Comparison of ENCODE assay signal across 8 cellular contexts in genomic region chr20:62141043-62141396, GRCh38. TPM values are rescaled to one million over a fixed set of nuclear protein-coding genes. Genes with fewer than 3 reads are reported as not detected.
A peak's percentile ranks its signal among the peaks of the same experiment; 100 is the strongest.
DNase-seq lines count a peak whose midpoint lies in the region; ATAC-seq and TF ChIP-seq lines count a peak whose summit lies in the region.

No MANE protein-coding gene starts in this region.

- intact Hi-C loops in lower lobe of right lung (cut with DNase I) = no loop called here
- intact Hi-C loops in tibial artery (cut with DNase I; ENCODE audit: low total_unique reads) = loop anchor here (5.0 kb wide), 1 partner anchor 74 kb away; the partner anchor contains the start of gene TAF4

- peak overlapping the region; percentile 89 for H3K27ac Mint-ChIP-seq in activated naive CD4-positive, alpha-beta T cell treated with anti-CD3 and anti-CD28 coated beads, Interleukin-2, amount 10 ng/mL, durations not matched to agents 7 days and 5 days
- H3K27ac Mint-ChIP-seq in activated naive CD8-positive, alpha-beta T cell = peak overlapping the region; percentile 96

- POLR2A ChIA-PET in GM10248 (lab: Yijun Ruan, JAX) = interaction anchor here (0.7 to 1.8 kb wide), 2 partner anchors 75 to 172 kb away, joined by 3 to 6 read pairs; partner anchors contain the start of gene TAF4

- no peak for ATAC-seq in lower lobe of right lung

- H3K27ac ChIP-seq in lower lobe of right lung = no peak overlapping the region
- peak overlapping the region; percentile 87 to 95 for H3K27ac ChIP-seq in tibial artery

- H3K4me3 ChIP-seq in lower lobe of right lung (peak overlapping the region; percentile 87), tibial artery (no peak overlapping the region)

- H3K27me3 ChIP-seq in lower lobe of right lung (ENCODE audit: low read depth) = no peaks in the 10 kb centered on the region
- no peaks in the 10 kb centered on the region for H3K27me3 ChIP-seq in tibial artery

- H3K9me3 Mint-ChIP-seq in activated naive CD4-positive, alpha-beta T cell treated with anti-CD3 and anti-CD28 coated beads, Interleukin-2, amount 10 ng/mL, durations not matched to agents 7 days and 5 days = no peaks in the 10 kb centered on the region
- H3K9me3 Mint-ChIP-seq in activated naive CD8-positive, alpha-beta T cell (ENCODE audit: low read depth) = no peaks in the 10 kb centered on the region

- CTCF ChIA-PET in activated naive CD4-positive, alpha-beta T cell treated with anti-CD3 and anti-CD28 coated beads, Interleukin-2, amount 10 ng/mL, durations not matched to agents 7 days and 5 days (lab: Charles Lee) = interaction anchor here (1.4 kb wide), 2 partner anchors 8 to 115 kb away, joined by 5 to 6 read pairs; no protein-coding TSS in a partner anchor
- CTCF ChIA-PET in GM10248 (lab: Yijun Ruan, JAX) = interaction anchor here (1.2 to 2.2 kb wide), 6 partner anchors 8 to 130 kb away, joined by 3 to 16 read pairs (median 6); no protein-coding TSS in a partner anchor

- H3K27me3 Mint-ChIP-seq in activated naive CD4-positive, alpha-beta T cell treated with anti-CD3 and anti-CD28 coated beads, Interleukin-2, amount 10 ng/mL, durations not matched to agents 7 days and 5 days = no peaks in the 10 kb centered on the region
- no peaks in the 10 kb centered on the region for H3K27me3 Mint-ChIP-seq in activated naive CD8-positive, alpha-beta T cell

- H3K36me3 Mint-ChIP-seq in activated naive CD4-positive, alpha-beta T cell treated with anti-CD3 and anti-CD28 coated beads, Interleukin-2, amount 10 ng/mL, durations not matched to agents 7 days and 5 days = peaks cover 47% of the 10 kb centered on the region
- peaks cover 8% of the 10 kb centered on the region for H3K36me3 Mint-ChIP-seq in activated naive CD8-positive, alpha-beta T cell

- peaks cover 49% of the 10 kb centered on the region for H3K4me1 Mint-ChIP-seq in activated naive CD4-positive, alpha-beta T cell treated with anti-CD3 and anti-CD28 coated beads, Interleukin-2, amount 10 ng/mL, durations not matched to agents 7 days and 5 days
- H3K4me1 Mint-ChIP-seq in activated naive CD8-positive, alpha-beta T cell (ENCODE audit: low read depth) = peaks cover 52% of the 10 kb centered on the region

- no peak for DNase-seq in activated naive CD4-positive, alpha-beta T cell treated with anti-CD3 and anti-CD28 coated beads, Interleukin-2, amount 10 ng/mL, durations not matched to agents 7 days and 5 days
- DNase-seq in activated naive CD4-positive, alpha-beta T cell treated with anti-CD3 and anti-CD28 coated beads, Interleukin-2, amount 50 U/mL, for 16 hours = no peak
- no peak for DNase-seq in lower lobe of right lung
- no peak for DNase-seq in tibial artery
- DNase-seq in LoVo (ENCODE audit: low spot score) = no peak
- DNase-seq in iPS-NIHi11 (ENCODE audit: low spot score) = no peak
- DNase-seq in GM10248 (ENCODE audit: extremely low spot score) = no peak

- H3K36me3 ChIP-seq in lower lobe of right lung = peaks cover 50% of the 10 kb centered on the region
- peaks cover 28 to 48% (median 47%) of the 10 kb centered on the region in 3 donors for H3K36me3 ChIP-seq in tibial artery

- peaks cover 33% of the 10 kb centered on the region for H3K4me1 ChIP-seq in lower lobe of right lung
- peaks cover 4 to 36% (median 30%) of the 10 kb centered on the region in 4 donors for H3K4me1 ChIP-seq in tibial artery

- H3K4me3 Mint-ChIP-seq in activated naive CD4-positive, alpha-beta T cell treated with anti-CD3 and anti-CD28 coated beads, Interleukin-2, amount 10 ng/mL, durations not matched to agents 7 days and 5 days = peak overlapping the region; percentile 85
- H3K4me3 Mint-ChIP-seq in activated naive CD8-positive, alpha-beta T cell = peak overlapping the region; percentile 96

- TF ChIP-seq CTCF in lower lobe of right lung (IDR thresholded peaks at IDR 0.05) = no peak
- no peak for TF ChIP-seq CTCF in tibial artery (IDR thresholded peaks at IDR 0.05)
- TF ChIP-seq CTCF in GM10248 (IDR thresholded peaks at IDR 0.05; ENCODE audit: control extremely low read depth, extremely low read depth, low read depth, missing control alignments) = no peak

- H3K9me3 ChIP-seq in lower lobe of right lung (no peaks in the 10 kb centered on the region), tibial artery (no peaks in the 10 kb centered on the region)

RNA-seq across cellular contexts. Expression of gene PSMA7, which starts 2.2 kb away (rescaled TPM):
- total RNA-seq in lower lobe of right lung = 223 TPM

RNA-seq across cellular contexts. Expression of gene SS18L1, which starts 2.5 kb away (rescaled TPM):
- total RNA-seq in lower lobe of right lung = 17.8 TPM

RNA-seq across cellular contexts. Expression of gene LSM14B, which starts 18.7 kb away (rescaled TPM):
- 36.8 TPM for total RNA-seq in lower lobe of right lung

RNA-seq across cellular contexts. Expression of gene MTG2, which starts 41.8 kb away (rescaled TPM):
- total RNA-seq in lower lobe of right lung = 27.1 TPM
